In the genomic region with DNA sequence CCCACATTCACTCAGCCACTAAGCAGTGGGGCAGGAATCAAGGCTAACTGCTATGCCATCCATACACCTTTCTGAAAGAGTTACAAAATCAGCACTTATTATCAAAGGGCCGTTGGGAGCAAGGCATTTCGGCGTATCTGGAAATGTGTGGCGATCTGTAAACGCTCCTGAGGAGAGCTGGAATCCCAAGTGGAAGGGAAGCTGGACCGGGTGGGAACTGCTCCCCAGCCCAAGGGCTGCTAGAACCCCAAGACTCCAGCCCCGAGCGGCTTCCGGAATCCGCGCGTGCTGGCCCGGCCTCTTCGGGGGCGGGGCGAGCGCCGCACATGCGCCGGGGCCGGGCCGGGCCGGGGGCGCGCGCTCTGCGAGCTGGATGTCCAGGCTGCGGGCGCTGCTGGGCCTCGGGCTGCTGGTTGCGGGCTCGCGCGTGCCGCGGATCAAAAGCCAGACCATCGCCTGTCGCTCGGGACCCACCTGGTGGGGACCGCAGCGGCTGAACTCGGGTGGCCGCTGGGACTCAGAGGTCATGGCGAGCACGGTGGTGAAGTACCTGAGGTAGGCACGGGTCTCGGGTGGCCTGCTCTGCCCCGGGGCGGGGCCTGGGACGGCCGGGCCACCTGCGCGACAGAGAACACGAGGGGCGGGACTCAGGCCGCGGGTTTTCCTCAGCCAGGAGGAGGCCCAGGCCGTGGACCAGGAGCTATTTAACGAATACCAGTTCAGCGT, we compare ENCODE assay signal across 8 cellular contexts. TPM values are rescaled to one million over a fixed set of nuclear protein-coding genes. Genes with fewer than 3 reads are reported as not detected.
DNase-seq lines count a peak whose midpoint lies in the region; ATAC-seq lines count a peak whose summit lies in the region.

A gene (plus strand): TSS at position 345 of the 726 bp plus-strand sequence. CDS start 29 bp downstream, at position 374.

- ATAC-seq in GM18867 (IDR thresholded peaks at IDR 0.05; ENCODE audit: unreplicated experiment) (peak; percentile 88), HG03097 (IDR thresholded peaks at IDR 0.05; ENCODE audit: low FRiP score, unreplicated experiment) (peak; percentile 79), left lobe of liver (peak; percentile 96)

- DNase-seq in AG08395 (ENCODE audit: low spot score) (peak; percentile 92), NCI-H226 (peak; percentile 72), dedifferentiated amniotic fluid mesenchymal stem cell (ENCODE audit: extremely low spot score) (peak; percentile 36), left lobe of liver (ENCODE audit: low spot score) (peak; percentile 77)
- DNase-seq in activated CD4-positive, alpha-beta T cell treated with anti-CD3 and anti-CD28 coated beads for 48 hours = peak; percentile 75
- DNase-seq in stimulated activated CD4-positive, alpha-beta T cell treated with anti-CD3 and anti-CD28 coated beads, Interleukin-2, amount 100 ng/mL, for 48 hours = peak; percentile 65 to 69

RNA-seq across cellular contexts. Expression of the gene that starts here (rescaled TPM):
- total RNA-seq in left lobe of liver = 51.2 TPM

Comparison
In these comparisons a context has a peak if more than half of its experiments do, and no peak if none do; other contexts are left out.
1. Peak in every context shown above with its lines: DNase-seq and ATAC-seq.
2. DNase-seq: peak in every context shown above with its lines; median percentile 92 in AG08395; 77 in left lobe of liver; 75 in activated CD4-positive, alpha-beta T cell treated with anti-CD3 and anti-CD28 coated beads for 48 hours; 72 in NCI-H226; 67 in stimulated activated CD4-positive, alpha-beta T cell treated with anti-CD3 and anti-CD28 coated beads, Interleukin-2, amount 100 ng/mL, for 48 hours; 36 in dedifferentiated amniotic fluid mesenchymal stem cell.